ENCODE assay signal across 6 cellular contexts in the genomic region with DNA sequence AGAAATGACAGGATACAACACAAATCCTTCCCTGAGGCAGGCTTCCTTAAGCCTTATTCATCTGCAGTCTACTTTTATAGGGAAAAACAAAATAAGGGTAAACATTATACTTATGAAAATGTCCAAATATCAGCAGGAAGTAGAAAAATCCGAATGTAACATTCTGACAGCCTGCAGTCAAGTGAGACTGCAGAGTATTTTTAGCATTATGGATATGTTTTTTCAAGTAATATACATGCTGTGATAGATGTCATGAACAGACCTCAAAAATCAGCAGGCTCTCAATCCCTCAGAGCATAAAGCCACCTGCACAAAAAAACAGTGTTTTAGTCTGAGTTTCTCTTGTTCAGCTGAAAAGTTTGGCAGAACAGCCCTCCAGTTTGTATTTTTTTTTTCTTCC.
"Had no signal": no experiment of that assay in that cellular context is flagged by ENCODE, and none has a peak within 500 bp of the region (broad histone marks: within the 10 kb centered on the region; RNA-seq: fewer than 3 reads in every experiment).

No MANE protein-coding gene starts in this region.

- DNase-seq: H9, HCEC 1CT, IMR-90, KG1 had no signal

- H3K4me1 Mint-ChIP-seq: GM23338, H9 had no signal

- H2AFZ ChIP-seq: GM23338 had no signal

- H3K4me2 ChIP-seq: GM23338 had no signal

- H3K27ac Mint-ChIP-seq: GM23338, H9 had no signal

- H3K4me3 Mint-ChIP-seq: GM23338, H9 had no signal

- ATAC-seq: GM23338, K562 had no signal

- H3K4me3 ChIP-seq: GM23338, K562 had no signal

- H3K9me3 Mint-ChIP-seq: GM23338, H9 had no signal
